ENCODE assay signal across 14 cellular contexts in genomic region chr9:71975833-71976232, GRCh38.
DNase-seq lines count a peak whose midpoint lies in the region; ATAC-seq and TF ChIP-seq lines count a peak whose summit lies in the region.
"Had no signal": no experiment of that assay in that cellular context is flagged by ENCODE, and none has a peak within 500 bp of the region (broad histone marks: within the 10 kb centered on the region; RNA-seq: fewer than 3 reads in every experiment).

No MANE protein-coding gene starts in this region.

- H4K20me1 ChIP-seq in DND-41 (ENCODE audit: insufficient read depth, low read length) = no peaks in the 10 kb centered on the region
- H4K20me1 ChIP-seq in mammary epithelial cell (ENCODE audit: insufficient read depth, low read length) = no peaks in the 10 kb centered on the region

- H3K27ac ChIP-seq in DND-41 (ENCODE audit: low read length) (no peak overlapping the region), mammary epithelial cell (ENCODE audit: insufficient read depth, low read depth, low read length) (no peak overlapping the region), adrenal gland (no peak overlapping the region)
- H3K27ac ChIP-seq: parathyroid adenoma, thyroid gland had no signal

- in situ Hi-C loops in mammary epithelial cell (cut with MboI; ENCODE audit: low sequenced_read_pairs in 2 of 2) = loop anchor here in 1 of 2 donors (25.0 kb wide), 2 partner anchors 164 to 689 kb away; no protein-coding TSS in a partner anchor

- TF ChIP-seq POLR2A in adrenal gland (IDR thresholded peaks at IDR 0.05) = no peak

- H3K79me2 ChIP-seq in DND-41 (ENCODE audit: insufficient read depth, low read length) (no peaks in the 10 kb centered on the region), mammary epithelial cell (ENCODE audit: insufficient read depth, low read length) (no peaks in the 10 kb centered on the region)
- H3K79me2 ChIP-seq: parathyroid adenoma had no signal

- H2AFZ ChIP-seq in DND-41 (ENCODE audit: low read depth, low read length) (no peak overlapping the region), mammary epithelial cell (ENCODE audit: low read depth, low read length) (no peak overlapping the region)
- H2AFZ ChIP-seq: parathyroid adenoma had no signal

- H3K9ac ChIP-seq in DND-41 (ENCODE audit: low read depth, low read length) = no peak overlapping the region
- H3K9ac ChIP-seq in mammary epithelial cell (ENCODE audit: insufficient read depth, low read length) = no peak overlapping the region
- H3K9ac ChIP-seq: parathyroid adenoma had no signal

- H3K27me3 ChIP-seq in DND-41 (ENCODE audit: insufficient read depth, low read length, poor library complexity) (no peaks in the 10 kb centered on the region), mammary epithelial cell (ENCODE audit: insufficient read depth, low read length) (no peaks in the 10 kb centered on the region), adrenal gland (no peaks in the 10 kb centered on the region)
- H3K27me3 ChIP-seq: thyroid gland had no signal

- intact Hi-C loops in mammary epithelial cell (cut with micrococcal nuclease) = loop anchor here (1.0 to 5.0 kb wide), 3 partner anchors 64 to 691 kb away; partner anchors contain the start of genes ABHD17B and C9orf85
- intact Hi-C loops in adrenal gland (cut with DNase I) = no loop called here

- peaks cover 10% of the 10 kb centered on the region; the same call in 1 of the 2 replicates for H3K36me3 ChIP-seq in DND-41 (ENCODE audit: insufficient read depth, low read length)
- no peaks in the 10 kb centered on the region for H3K36me3 ChIP-seq in mammary epithelial cell (ENCODE audit: insufficient read depth, low read length)
- no peaks in the 10 kb centered on the region for H3K36me3 ChIP-seq in adrenal gland (replicated peaks in 1 of 2)

- no TSS peak for BruUV-seq in mammary epithelial cell (replicated peaks; lab: Mats Ljungman, UMichigan)

- H3K9me3 ChIP-seq in DND-41 (ENCODE audit: insufficient read depth, low read length, severe bottlenecking) (no peaks in the 10 kb centered on the region), mammary epithelial cell (replicated peaks; ENCODE audit: insufficient read depth, low read length) (no peaks in the 10 kb centered on the region), adrenal gland (replicated peaks in 1 of 3) (no peaks in the 10 kb centered on the region)
- H3K9me3 ChIP-seq: thyroid gland had no signal

- ATAC-seq in DND-41 (ENCODE audit: insufficient read depth, low read depth) = no peak
- ATAC-seq in GM19467 (IDR thresholded peaks at IDR 0.05; ENCODE audit: unreplicated experiment) = no peak

- no peak overlapping the region for H3K4me2 ChIP-seq in DND-41 (ENCODE audit: insufficient read depth, low read length)
- H3K4me2 ChIP-seq in mammary epithelial cell (ENCODE audit: insufficient read depth, low read depth, low read length) = no peak overlapping the region

- dilution Hi-C loops in mammary epithelial cell (cut with HindIII; ENCODE audit: low sequenced_read_pairs) = no loop called here

- CTCF ChIA-PET in mammary epithelial cell (lab: Charles Lee; ENCODE audit: low non-redundant PET) = interaction anchor here (0.6 to 0.9 kb wide), 2 partner anchors 169 to 688 kb away, joined by 3 read pairs; no protein-coding TSS in a partner anchor

- H3K4me1 ChIP-seq in DND-41 (ENCODE audit: insufficient read depth, low read length) (no peaks in the 10 kb centered on the region), mammary epithelial cell (ENCODE audit: insufficient read depth, low read length) (no peaks in the 10 kb centered on the region), adrenal gland (replicated peaks in 1 of 2) (no peaks in the 10 kb centered on the region)
- H3K4me1 ChIP-seq: parathyroid adenoma, thyroid gland had no signal

- TF ChIP-seq CTCF in DND-41 (IDR thresholded peaks at IDR 0.05; ENCODE audit: borderline replicate concordance, extremely low read depth, low read length, poor library complexity, severe bottlenecking) = peak; percentile 47
- TF ChIP-seq CTCF in LNCAP (IDR thresholded peaks at IDR 0.05) = peak; percentile 67
- peak; percentile 22 to 55 for TF ChIP-seq CTCF in mammary epithelial cell (conservative IDR thresholded peaks at IDR 0.05 in 1 of 2, IDR thresholded peaks at IDR 0.05 in 1 of 2; ENCODE audit: extremely low read depth in 1 of 2, insufficient read depth in 1 of 2, low read depth in 1 of 2, low read length in 2 of 2)
- TF ChIP-seq CTCF in adrenal gland (IDR thresholded peaks at IDR 0.05) = no peak

- H3K4me3 ChIP-seq in DND-41 (ENCODE audit: low read depth in 1 of 2, low read length in 2 of 2) (no peak overlapping the region), mammary epithelial cell (replicated peaks in 1 of 3; ENCODE audit: insufficient read depth in 1 of 3, low read depth in 2 of 3, low read length in 3 of 3) (no peak overlapping the region), adrenal gland (no peak overlapping the region)
- H3K4me3 ChIP-seq: lung, thyroid gland had no signal

- DNase-seq in DND-41 (no peak), mammary epithelial cell (no peak), pons (ENCODE audit: low spot score) (peak; percentile 34), adrenal gland (no peak)
- no peak for DNase-seq in stimulated activated CD4-positive, alpha-beta T cell treated with anti-CD3 and anti-CD28 coated beads, Interleukin-2, amount 100 ng/mL, for 24 hours
- DNase-seq in stimulated activated CD8-positive, alpha-beta memory T cell treated with anti-CD3 and anti-CD28 coated beads, Interleukin-4, amount 100 ng/mL, for 48 hours = no peak
- DNase-seq: activated CD4-positive, CD25-positive, alpha-beta regulatory T cell; DMS 273 treated with DMSO at 0.1 percent for 48 hours; NCI-H2029; thyroid gland had no signal

Comparison
In these comparisons a context has a peak if more than half of its experiments do, and no peak if none do; other contexts are left out.
1. CTCF ChIP-seq: peak in DND-41 (single experiment), LNCAP (single experiment) and mammary epithelial cell (2 of 2); none in adrenal gland (0 of 6).